Comparison of ENCODE assay signal across 8 cellular contexts in genomic region chr14:103980623-103981238, GRCh38. TPM values are rescaled to one million over a fixed set of nuclear protein-coding genes. Genes with fewer than 3 reads are reported as not detected.
DNase-seq lines count a peak whose midpoint lies in the region; ATAC-seq and TF ChIP-seq lines count a peak whose summit lies in the region.
"Not testable (repeated sequence)": the region's sequence is repeated elsewhere in the genome, so short reads cannot be mapped to it uniquely, and the experiment has no call there.

No MANE protein-coding gene starts in this region.

- peak; percentile 34 for DNase-seq in EL
- peak in 1 of 3 donors; percentile 71 for DNase-seq in Peyer's patch
- DNase-seq in amniotic epithelial cell (ENCODE audit: low read depth): peak; percentile 29
- peak; percentile 12 to 16 for DNase-seq in fibroblast of lung (ENCODE audit: low read depth in 2 of 2)
- peak; percentile 53 to 67 for DNase-seq in left colon
- peak; percentile 14 for DNase-seq in prostate gland (ENCODE audit: low spot score)
- not testable (repeated sequence) for DNase-seq in vagina (ENCODE audit: extremely low spot score in 2 of 2)

- not testable (repeated sequence) for H2AFZ ChIP-seq in Loucy (ENCODE audit: low read length); fibroblast of lung (ENCODE audit: low read length)

- not testable (repeated sequence) for H4K20me1 ChIP-seq in Loucy (ENCODE audit: insufficient read depth, low read length, poor library complexity, severe bottlenecking); fibroblast of lung (ENCODE audit: control insufficient read depth, extremely low read depth, insufficient read depth, low read length)

- H3K36me3 ChIP-seq in Loucy (ENCODE audit: insufficient read depth, low read length); Peyer's patch; fibroblast of lung (ENCODE audit: control insufficient read depth, insufficient read depth, low read length); prostate gland; vagina: not testable (repeated sequence)

- H3K4me2 ChIP-seq in Loucy (ENCODE audit: low read depth, low read length, poor library complexity, severe bottlenecking); fibroblast of lung (ENCODE audit: extremely low read depth, insufficient read depth, low read length): not testable (repeated sequence)

- H3K27me3 ChIP-seq in Loucy (ENCODE audit: insufficient read depth, low read length, poor library complexity, severe bottlenecking); Peyer's patch; fibroblast of lung (ENCODE audit: control insufficient read depth, insufficient read depth, low read length); prostate gland (replicated peaks; ENCODE audit: insufficient read depth); vagina: not testable (repeated sequence)

- H3K9me2 ChIP-seq in Loucy (replicated peaks; ENCODE audit: low read depth, low read length): not testable (repeated sequence)

- peak; percentile 44 for ATAC-seq in left colon

- 53% methylated on average over 14 of the region's 14 CpGs for WGBS in prostate gland

- intact Hi-C loops in left colon (cut with DNase I, micrococcal nuclease); vagina (cut with DNase I): not testable (repeated sequence)
- intact Hi-C loops in prostate gland (cut with DNase I): loop anchor here (2.0 kb wide), 1 partner anchor 172 kb away; no protein-coding TSS in a partner anchor

- not testable (repeated sequence) for TF ChIP-seq POLR2A in Peyer's patch (IDR thresholded peaks at IDR 0.05); prostate gland (IDR thresholded peaks at IDR 0.05); vagina (IDR thresholded peaks at IDR 0.05)

- TF ChIP-seq CTCF in Loucy (conservative IDR thresholded peaks at IDR 0.05; ENCODE audit: low read length) (peak; percentile 42), Peyer's patch (IDR thresholded peaks at IDR 0.05) (peak in 4 of 6 experiments; percentile 58 to 70 (median 66)), fibroblast of lung (conservative IDR thresholded peaks at IDR 0.05 in 1 of 2, IDR thresholded peaks at IDR 0.05 in 1 of 2; ENCODE audit: low read depth in 1 of 2, low read length in 2 of 2) (peak; percentile 26 to 31), prostate gland (IDR thresholded peaks at IDR 0.05) (peak in 3 of 4 experiments; percentile 47 to 64 (median 60)), vagina (IDR thresholded peaks at IDR 0.05) (peak in 2 of 3 experiments; percentile 38 to 47)

- H3K4me3 ChIP-seq in Loucy (ENCODE audit: low read length, poor library complexity, severe bottlenecking); Peyer's patch; fibroblast of lung (replicated peaks in 1 of 4; ENCODE audit: control extremely low read depth in 1 of 4, insufficient read depth in 1 of 4, low read depth in 3 of 4, low read length in 4 of 4); prostate gland; vagina: not testable (repeated sequence)

- not testable (repeated sequence) for H3K9me3 ChIP-seq in Loucy (ENCODE audit: insufficient read depth, low read depth, low read length); Peyer's patch; fibroblast of lung (ENCODE audit: control insufficient read depth, insufficient read depth, low read depth, low read length); prostate gland; vagina

- not testable (repeated sequence) for H3K79me2 ChIP-seq in Loucy (ENCODE audit: insufficient read depth, low read length); fibroblast of lung (ENCODE audit: control insufficient read depth, insufficient read depth, low read length)

- not testable (repeated sequence) for H3F3A ChIP-seq in Loucy (ENCODE audit: low read depth)

- not testable (repeated sequence) for H3K9ac ChIP-seq in Loucy (ENCODE audit: low read depth, low read length, poor library complexity, severe bottlenecking); fibroblast of lung (ENCODE audit: insufficient read depth, low read length)

- not testable (repeated sequence) for H3K27ac ChIP-seq in Peyer's patch; fibroblast of lung (ENCODE audit: insufficient read depth, low read length); prostate gland; vagina

- not testable (repeated sequence) for H3K4me1 ChIP-seq in Loucy (ENCODE audit: insufficient read depth, low read length, poor library complexity, severe bottlenecking); Peyer's patch; fibroblast of lung (ENCODE audit: control insufficient read depth, extremely low read depth, insufficient read depth, low read length); prostate gland (replicated peaks); vagina

RNA-seq across cellular contexts. Expression of gene RD3L, which starts 38.4 kb away (rescaled TPM):
- not detected for total RNA-seq in Peyer's patch
- total RNA-seq in fibroblast of lung: not detected in 2 replicates
- not detected in 2 replicates for polyA plus RNA-seq in fibroblast of lung
- polyA plus RNA-seq in fibroblast of lung (2012): not detected in 2 replicates
- not detected in 2 replicates for polyA minus RNA-seq in fibroblast of lung (ENCODE audit: low replicate concordance)
- total RNA-seq in left colon: not detected
- total RNA-seq in prostate gland: not detected
- not detected for total RNA-seq in vagina

RNA-seq across cellular contexts. Expression of gene TDRD9, which starts 52.5 kb away (rescaled TPM):
- total RNA-seq in Peyer's patch (under 1 TPM in 1 of 4 donors, not detected in 3; 0.40 TPM), fibroblast of lung (0.50 and 1.0 TPM in 2 replicates), left colon (under 1 TPM; 0.22 to 0.24 TPM), prostate gland (10 to 100 TPM in 1 of 2 donors, under 1 TPM in 1; 0.64 to 18.2 TPM), vagina (0.74 TPM)
- 0.28 and 0.63 TPM in 2 replicates for polyA plus RNA-seq in fibroblast of lung
- polyA plus RNA-seq in fibroblast of lung (2012): 0.03 and 0.41 TPM in 2 replicates
- polyA minus RNA-seq in fibroblast of lung (ENCODE audit: low replicate concordance): not detected in 2 replicates
